Comparison of ENCODE assay signal across 1 cellular context in the genomic region with DNA sequence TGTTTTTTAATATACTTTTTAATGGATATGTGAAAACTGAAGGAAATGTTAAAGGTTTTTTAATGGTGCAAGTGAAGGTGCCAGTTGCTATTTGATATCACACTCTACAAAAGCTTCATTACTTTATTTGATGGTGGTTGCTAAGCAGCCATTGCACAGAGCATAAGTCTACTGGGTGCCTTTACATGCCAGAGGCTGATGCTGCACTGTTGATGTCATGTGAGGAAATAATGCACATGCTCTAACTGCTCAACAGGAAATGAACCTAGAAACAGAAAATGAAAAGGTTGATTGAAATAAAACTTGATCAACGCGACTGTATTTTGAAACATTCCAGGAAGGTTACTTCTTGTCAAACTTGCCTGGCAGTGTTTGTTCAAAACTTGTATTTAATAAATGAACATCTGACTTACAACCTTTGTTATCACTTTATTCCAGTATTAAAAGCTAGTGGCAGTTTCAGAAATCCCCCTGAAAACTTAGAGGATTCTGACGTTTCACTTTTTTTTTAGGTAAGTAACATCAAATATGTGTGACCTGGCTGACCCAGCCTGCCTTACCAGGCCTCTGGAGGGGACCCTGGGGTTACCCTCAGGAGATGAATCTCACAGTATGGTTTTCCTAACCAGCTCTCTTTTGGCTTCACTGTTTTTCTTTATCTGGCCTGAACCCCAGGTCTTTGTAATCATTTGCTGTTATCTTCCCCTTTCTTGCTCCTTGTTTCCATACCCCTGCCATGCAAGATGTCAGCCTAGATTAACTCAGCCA.
TF ChIP-seq lines count a peak whose summit lies in the region.

No MANE protein-coding gene starts in this region.

TF ChIP-seq in SK-N-SH, 30 proteins besides CTCF, POLR2A, EP300 and RAD21 (continued from another document):
- TF ChIP-seq MEF2A (IDR thresholded peaks at IDR 0.05; ENCODE audit: borderline replicate concordance, low read depth) = no peak
- TF ChIP-seq, protein P1, sequence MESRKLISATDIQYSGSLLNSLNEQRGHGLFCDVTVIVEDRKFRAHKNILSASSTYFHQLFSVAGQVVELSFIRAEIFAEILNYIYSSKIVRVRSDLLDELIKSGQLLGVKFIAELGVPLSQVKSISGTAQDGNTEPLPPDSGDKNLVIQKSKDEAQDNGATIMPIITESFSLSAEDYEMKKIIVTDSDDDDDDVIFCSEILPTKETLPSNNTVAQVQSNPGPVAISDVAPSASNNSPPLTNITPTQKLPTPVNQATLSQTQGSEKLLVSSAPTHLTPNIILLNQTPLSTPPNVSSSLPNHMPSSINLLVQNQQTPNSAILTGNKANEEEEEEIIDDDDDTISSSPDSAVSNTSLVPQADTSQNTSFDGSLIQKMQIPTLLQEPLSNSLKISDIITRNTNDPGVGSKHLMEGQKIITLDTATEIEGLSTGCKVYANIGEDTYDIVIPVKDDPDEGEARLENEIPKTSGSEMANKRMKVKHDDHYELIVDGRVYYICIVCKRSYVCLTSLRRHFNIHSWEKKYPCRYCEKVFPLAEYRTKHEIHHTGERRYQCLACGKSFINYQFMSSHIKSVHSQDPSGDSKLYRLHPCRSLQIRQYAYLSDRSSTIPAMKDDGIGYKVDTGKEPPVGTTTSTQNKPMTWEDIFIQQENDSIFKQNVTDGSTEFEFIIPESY (IDR thresholded peaks at IDR 0.05; ENCODE audit: borderline replicate concordance, low read depth) = no peak
- no peak for TF ChIP-seq FOXM1 (IDR thresholded peaks at IDR 0.05; ENCODE audit: low read depth)
- no peak for TF ChIP-seq YY1 (IDR thresholded peaks at IDR 0.05; ENCODE audit: low read depth)
- TF ChIP-seq JUND (IDR thresholded peaks at IDR 0.05) = no peak
- TF ChIP-seq, protein P2, sequence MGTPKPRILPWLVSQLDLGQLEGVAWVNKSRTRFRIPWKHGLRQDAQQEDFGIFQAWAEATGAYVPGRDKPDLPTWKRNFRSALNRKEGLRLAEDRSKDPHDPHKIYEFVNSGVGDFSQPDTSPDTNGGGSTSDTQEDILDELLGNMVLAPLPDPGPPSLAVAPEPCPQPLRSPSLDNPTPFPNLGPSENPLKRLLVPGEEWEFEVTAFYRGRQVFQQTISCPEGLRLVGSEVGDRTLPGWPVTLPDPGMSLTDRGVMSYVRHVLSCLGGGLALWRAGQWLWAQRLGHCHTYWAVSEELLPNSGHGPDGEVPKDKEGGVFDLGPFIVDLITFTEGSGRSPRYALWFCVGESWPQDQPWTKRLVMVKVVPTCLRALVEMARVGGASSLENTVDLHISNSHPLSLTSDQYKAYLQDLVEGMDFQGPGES (IDR thresholded peaks at IDR 0.05; ENCODE audit: low read depth, low read length) = no peak
